17 cellular contexts compared by ENCODE assay signal in genomic region chr1:51131185-51131584, GRCh38. TPM values are rescaled to one million over a fixed set of nuclear protein-coding genes. Genes with fewer than 3 reads are reported as not detected.
DNase-seq lines count a peak whose midpoint lies in the region; ATAC-seq, FAIRE-seq and TF ChIP-seq lines count a peak whose summit lies in the region.
"Had no signal": no experiment of that assay in that cellular context is flagged by ENCODE, and none has a peak within 500 bp of the region (broad histone marks: within the 10 kb centered on the region; RNA-seq: fewer than 3 reads in every experiment).

No MANE protein-coding gene starts in this region.

- H3K27ac ChIP-seq in GM12878 (ENCODE audit: control insufficient read depth, insufficient read depth) (no peak overlapping the region), prostate gland (no peak overlapping the region), psoas muscle (no peak overlapping the region), esophagus squamous epithelium (no peak overlapping the region)
- H3K27ac ChIP-seq: BLaER1 had no signal

- no peaks in the 10 kb centered on the region for H3K27me3 ChIP-seq in GM12878 (replicated peaks in 1 of 2; ENCODE audit: control insufficient read depth in 2 of 2, insufficient read depth in 2 of 2, low read length in 1 of 2)
- H3K27me3 ChIP-seq in prostate gland (replicated peaks; ENCODE audit: insufficient read depth) = no peaks in the 10 kb centered on the region
- H3K27me3 ChIP-seq in psoas muscle (ENCODE audit: insufficient read depth in 3 of 3, low read length in 2 of 3) = no peaks in the 10 kb centered on the region
- peaks cover 0 to 8% (median 0%) of the 10 kb centered on the region in 4 donors for H3K27me3 ChIP-seq in esophagus squamous epithelium
- H3K27me3 ChIP-seq: BLaER1 had no signal

- peak overlapping the region; percentile 28; the same call in 1 of the 2 replicates for H2AFZ ChIP-seq in GM12878 (ENCODE audit: control insufficient read depth, low read depth, low read length)

- DNase-seq in GM10248 (ENCODE audit: extremely low spot score) (peak; percentile 22), GM13976 (ENCODE audit: low spot score) (peak; percentile 16), MV-4-11 (lab: John Stamatoyannopoulos, UW) (peak; percentile 21), GM12878 (ENCODE audit: low read depth, low spot score) (no peak), prostate gland (ENCODE audit: low spot score) (no peak), psoas muscle (no peak), esophagus squamous epithelium (lab: John Stamatoyannopoulos, UW) (no peak)
- DNase-seq: 8988T; AML-193; CD4-positive, CD25-positive, alpha-beta regulatory T cell; DMS53; HCEC 1CT; HFFc6 had no signal

- H4K20me1 ChIP-seq in GM12878 (ENCODE audit: control insufficient read depth, insufficient read depth) = no peaks in the 10 kb centered on the region
- H4K20me1 ChIP-seq: BLaER1 had no signal

- CTCF ChIA-PET in GM10248 (lab: Yijun Ruan, JAX) (interaction anchor here (0.7 to 1.5 kb wide), 3 partner anchors 11 to 58 kb away, joined by 3 read pairs; no protein-coding TSS in a partner anchor), GM12878 (lab: Yijun Ruan, JAX) (interaction anchor here (1.0 kb wide), 1 partner anchor 258 kb away, joined by 3 read pairs; no protein-coding TSS in a partner anchor)

- no peak for TF ChIP-seq POLR2A in GM12878 (IDR thresholded peaks at IDR 0.05; ENCODE audit: low read depth, low read length)
- no peak for TF ChIP-seq POLR2A in prostate gland (IDR thresholded peaks at IDR 0.05)
- no peak for TF ChIP-seq POLR2A in esophagus squamous epithelium (IDR thresholded peaks at IDR 0.05)

- H3K4me3 ChIP-seq in GM12878 = no peak overlapping the region; the same call in 1 of the 2 replicates
- H3K4me3 ChIP-seq in prostate gland = no peak overlapping the region
- H3K4me3 ChIP-seq in psoas muscle = no peak overlapping the region
- H3K4me3 ChIP-seq in esophagus squamous epithelium = no peak overlapping the region
- H3K4me3 ChIP-seq: BLaER1, K562 had no signal

- H3K4me2 ChIP-seq in GM12878 (ENCODE audit: control insufficient read depth, insufficient read depth) = no peak overlapping the region
- H3K4me2 ChIP-seq: BLaER1 had no signal

- no peak overlapping the region for H3K9ac ChIP-seq in GM12878 (ENCODE audit: control insufficient read depth, insufficient read depth, low read length)
- H3K9ac ChIP-seq: BLaER1 had no signal

- POLR2A ChIA-PET in GM10248 (lab: Yijun Ruan, JAX) (no interaction called here), GM12878 (lab: Charles Lee) (no interaction called here)

- no peak for TF ChIP-seq RAD21 in GM12878 (IDR thresholded peaks at IDR 0.05; ENCODE audit: insufficient read depth, low read depth, low read length)

- 27% methylated on average over 3 of the region's 3 CpGs for WGBS in GM12878 (ENCODE audit: insufficient coverage, insufficient replicate concordance, low lambda C conversion rate, missing lambda C conversion rate)
- WGBS in prostate gland = 78% methylated on average over 3 of the region's 3 CpGs
- WGBS in psoas muscle, 3 donors = 62 to 74% (median 66%) methylated on average over 3 of the region's 3 CpGs
- WGBS in esophagus squamous epithelium, 2 donors = 48 to 63% methylated on average over 3 of the region's 3 CpGs

- no peaks in the 10 kb centered on the region for H3K79me2 ChIP-seq in GM12878 (ENCODE audit: control insufficient read depth, insufficient read depth, low read length)

- no peak for TF ChIP-seq EP300 in GM12878 (IDR thresholded peaks at IDR 0.05; ENCODE audit: borderline replicate concordance in 1 of 2, control insufficient read depth in 1 of 2, low read depth in 2 of 2, low read length in 2 of 2)

- in situ Hi-C loops in GM13976 (cut with MboI; ENCODE audit: low sequenced_read_pairs, unreplicated experiment) = no loop called here
- in situ Hi-C loops in GM12878 (cut with MboI) = no loop called here

- ATAC-seq in GM12878 (no peak), psoas muscle (no peak)
- ATAC-seq: K562 had no signal

- RAD21 ChIA-PET in GM12878 (lab: Charles Lee; ENCODE audit: unreplicated experiment) = no interaction called here

- H3K4me1 ChIP-seq in GM12878 (ENCODE audit: control insufficient read depth, insufficient read depth, low read length) = no peaks in the 10 kb centered on the region; the same call in 1 of the 2 replicates
- no peaks in the 10 kb centered on the region for H3K4me1 ChIP-seq in prostate gland (replicated peaks)
- no peaks in the 10 kb centered on the region for H3K4me1 ChIP-seq in psoas muscle
- H3K4me1 ChIP-seq in esophagus squamous epithelium = no peaks in the 10 kb centered on the region
- H3K4me1 ChIP-seq: BLaER1 had no signal

- intact Hi-C loops in GM12878 (cut with micrococcal nuclease; ENCODE audit: unreplicated experiment) (no loop called here), prostate gland (cut with DNase I) (no loop called here), psoas muscle (cut with DNase I) (no loop called here), esophagus squamous epithelium (cut with DNase I) (no loop called here)

- no peak for FAIRE-seq in GM12878 (lab: Jason Lieb, UNC)
- FAIRE-seq: GM18507, K562 had no signal

- BruUV-seq in GM12878 (replicated peaks; lab: Mats Ljungman, UMichigan) = no TSS peak

- SMC1A ChIA-PET in GM12878 (lab: Charles Lee; ENCODE audit: uncharacterized antibody, unreplicated experiment) = no interaction called here

- TF ChIP-seq CTCF in GM10248 (IDR thresholded peaks at IDR 0.05; ENCODE audit: control extremely low read depth, extremely low read depth, low read depth, missing control alignments) = no peak
- no peak for TF ChIP-seq CTCF in GM13976 (IDR thresholded peaks at IDR 0.05; ENCODE audit: borderline replicate concordance, control extremely low read depth, extremely low read depth, insufficient read depth, missing control alignments)
- TF ChIP-seq CTCF in GM12878 (IDR thresholded peaks at IDR 0.05 in 2 of 3, conservative IDR thresholded peaks at IDR 0.05 in 1 of 3; ENCODE audit: control insufficient read depth in 2 of 3, extremely low read depth in 1 of 3, insufficient read depth in 1 of 3, low read depth in 3 of 3, low read length in 3 of 3) = no peak
- TF ChIP-seq CTCF in prostate gland (IDR thresholded peaks at IDR 0.05) = no peak
- no peak for TF ChIP-seq CTCF in psoas muscle (IDR thresholded peaks at IDR 0.05)
- TF ChIP-seq CTCF in esophagus squamous epithelium (IDR thresholded peaks at IDR 0.05) = no peak

- H3K9me3 ChIP-seq in GM12878 (replicated peaks; ENCODE audit: control insufficient read depth, insufficient read depth, low read length) (peaks cover 3% of the 10 kb centered on the region; the same call in 1 of the 3 replicates), prostate gland (no peaks in the 10 kb centered on the region), psoas muscle (peaks cover 15% of the 10 kb centered on the region), esophagus squamous epithelium (peaks cover 0 to 17% (median 9%) of the 10 kb centered on the region in 3 donors)

- H3K36me3 ChIP-seq in GM12878 (ENCODE audit: control insufficient read depth in 2 of 2, insufficient read depth in 2 of 2, low read length in 1 of 2) (no peaks in the 10 kb centered on the region), prostate gland (no peaks in the 10 kb centered on the region), psoas muscle (ENCODE audit: insufficient read depth in 1 of 2, low read depth in 1 of 2) (no peaks in the 10 kb centered on the region), esophagus squamous epithelium (no peaks in the 10 kb centered on the region)
- H3K36me3 ChIP-seq: BLaER1 had no signal

TF ChIP-seq in GM12878, 131 proteins besides CTCF, POLR2A, EP300 and RAD21:
- TF ChIP-seq BCL3 (IDR thresholded peaks at IDR 0.05; ENCODE audit: borderline replicate concordance, insufficient read depth, low read depth, low read length, poor library complexity, severe bottlenecking) (no peak), HDAC6 (IDR thresholded peaks at IDR 0.05; ENCODE audit: unreplicated experiment) (no peak), ETV6 (conservative IDR thresholded peaks at IDR 0.05 in 1 of 2, IDR thresholded peaks at IDR 0.05 in 1 of 2; ENCODE audit: borderline replicate concordance in 1 of 2, low read depth in 1 of 2) (no peak), SRF (IDR thresholded peaks at IDR 0.05; ENCODE audit: low read depth in 2 of 2, low read length in 2 of 2) (no peak)

RNA-seq across cellular contexts. Expression of gene C1orf185, which starts 29.2 kb away (rescaled TPM):
- total RNA-seq in GM12878 (2013; cell fraction: nucleolus; rRNA removed) = not detected in 2 replicates
- total RNA-seq in GM12878 (2014; rRNA removed) (0.40 TPM in 1 of 2 replicates, not detected in the other), GM12878 (2014; rRNA removed; fragmentation: Illumina TruSeq; extraction: Trizol) (not detected in 2 replicates), GM12878 (2021) (not detected in 2 replicates), prostate gland (not detected), psoas muscle (not detected), esophagus squamous epithelium (not detected)
- not detected for polyA plus RNA-seq in GM12878 (2011; ENCODE audit: low read depth)
- polyA plus RNA-seq in GM12878 (2011; rRNA removed) (not detected in 2 replicates), GM12878 (2014; fragmentation: Illumina TruSeq; extraction: Trizol) (not detected in 2 replicates), GM12878 (2014; fragmentation: Nextera tagmentation; extraction: Ambion mirVana) (not detected), GM12878 (2014; rRNA removed) (not detected in 2 replicates), GM12878 (2016; fragmentation: Nextera tagmentation; extraction: Ambion mirVana) (not detected), psoas muscle (not detected)
- not detected in 2 replicates for polyA plus RNA-seq in GM12878 (2011; cell fraction: cytosol; rRNA removed)
- not detected in 2 replicates for polyA plus RNA-seq in GM12878 (2011; cell fraction: nucleus; rRNA removed)
- not detected in 2 replicates for polyA plus RNA-seq in GM12878 (2012)
- polyA minus RNA-seq in GM12878 (2011; rRNA and poly(A)+ RNA removed) = not detected in 2 replicates
- polyA minus RNA-seq in GM12878 (2011; cell fraction: cytosol; rRNA and poly(A)+ RNA removed) = not detected in 2 replicates
- not detected in 2 replicates for polyA minus RNA-seq in GM12878 (2011; cell fraction: nucleus; rRNA and poly(A)+ RNA removed)
- total RNA-seq: CD4-positive, CD25-positive, alpha-beta regulatory T cell; H4; HFFc6; K562 had no signal
- polyA plus RNA-seq: CD4-positive, CD25-positive, alpha-beta regulatory T cell; K562 had no signal

Comparison
In these comparisons a context has a peak if more than half of its experiments do, and no peak if none do; other contexts are left out.
1. DNase-seq: peak in GM10248 (single experiment), GM13976 (single experiment) and MV-4-11 (single experiment); none in GM12878 (single experiment), prostate gland (single experiment), psoas muscle (0 of 2) and esophagus squamous epithelium (single experiment).